ENCODE assay signal across 8 cellular contexts in the genomic region with DNA sequence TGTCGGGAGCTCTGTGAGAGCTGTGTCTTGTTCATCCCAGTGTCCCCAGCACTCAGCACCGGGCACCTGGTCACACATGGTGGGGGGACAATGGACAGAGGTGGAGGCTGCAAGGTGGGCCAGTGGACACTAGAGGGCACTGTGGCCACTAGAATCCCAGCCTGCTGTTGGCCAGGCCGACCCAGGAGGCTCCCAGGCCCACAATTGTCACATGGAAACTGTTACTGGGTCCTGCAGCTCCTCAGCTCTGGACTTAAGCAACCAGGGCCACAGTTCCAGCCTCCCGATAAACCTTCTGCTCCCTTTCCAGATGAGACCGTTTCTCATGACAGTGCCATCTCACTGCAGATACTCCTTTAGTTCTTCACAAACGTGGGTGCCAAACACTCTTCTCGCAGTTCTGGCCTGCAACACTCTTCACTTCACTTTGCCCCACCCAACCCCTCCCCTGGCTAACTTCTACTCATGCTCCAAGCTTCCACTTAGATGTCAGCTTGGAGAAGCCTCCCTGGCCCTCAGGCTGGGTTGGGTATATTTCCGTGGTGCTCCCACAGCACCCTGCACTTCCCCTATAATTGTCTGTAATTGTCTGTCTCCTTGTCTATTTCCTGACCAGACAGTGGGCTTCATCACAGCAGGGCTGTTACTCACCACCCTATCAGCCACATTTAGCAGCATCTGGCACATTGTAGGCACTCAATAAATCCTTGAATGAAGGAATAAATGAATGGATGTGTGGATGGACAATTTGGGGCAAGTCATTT. TPM values are rescaled to one million over a fixed set of nuclear protein-coding genes. Genes with fewer than 3 reads are reported as not detected.
A peak's percentile ranks its signal among the peaks of the same experiment; 100 is the strongest.
DNase-seq lines count a peak whose midpoint lies in the region; ATAC-seq and TF ChIP-seq lines count a peak whose summit lies in the region.

No MANE protein-coding gene starts in this region.

- peaks cover 14% of the 10 kb centered on the region; the same call in 1 of the 2 replicates for H3F3A ChIP-seq in GM23248 (ENCODE audit: insufficient read depth)

- H3K9me3 ChIP-seq in GM23248 (ENCODE audit: low read depth) (no peaks in the 10 kb centered on the region), tibial nerve (no peaks in the 10 kb centered on the region)

- peak overlapping the region; percentile 60; the same call in 1 of the 2 replicates for H2AFZ ChIP-seq in GM23248

- H3K9ac ChIP-seq in GM23248: no peak overlapping the region

- no peak overlapping the region for H3K4me3 ChIP-seq in GM23248
- H3K4me3 ChIP-seq in tibial nerve: no peak overlapping the region

- no peaks in the 10 kb centered on the region for H3K9me2 ChIP-seq in GM23248 (ENCODE audit: insufficient read depth)

- H3K4me2 ChIP-seq in GM23248 (ENCODE audit: unreplicated experiment): no peak overlapping the region

- peak overlapping the region; percentile 53 for H3K4me3 Mint-ChIP-seq in natural killer cell

- H3K27me3 Mint-ChIP-seq in natural killer cell (ENCODE audit: low read depth in 2 of 2): peaks cover 3 to 7% of the 10 kb centered on the region in 2 donors

- H3K4me1 Mint-ChIP-seq in natural killer cell: peaks cover 49 to 51% of the 10 kb centered on the region in 2 donors

- no peak for TF ChIP-seq EP300 in tibial nerve (IDR thresholded peaks at IDR 0.05)

- H3K27me3 ChIP-seq in GM23248 (replicated peaks; ENCODE audit: insufficient read depth): no peaks in the 10 kb centered on the region
- peaks cover 0 to 18% of the 10 kb centered on the region in 2 donors for H3K27me3 ChIP-seq in tibial nerve

- WGBS in GM23248 (ENCODE audit: low coverage in 1 of 2, low lambda C conversion rate in 2 of 2, missing lambda C conversion rate in 2 of 2), 2 experiments: 0 to 12% methylated on average over 4 to 8 of the region's 8 CpGs
- 31 to 41% methylated on average over 5 to 8 of the region's 8 CpGs for WGBS in tibial nerve, 2 donors

- peak overlapping the region; percentile 61 to 79 for H3K27ac Mint-ChIP-seq in natural killer cell

- ATAC-seq in natural killer cell (peak; percentile 60 to 77 (median 77)), HG03378 (IDR thresholded peaks at IDR 0.05; ENCODE audit: unreplicated experiment) (no peak)

- no peaks in the 10 kb centered on the region for H4K20me1 ChIP-seq in GM23248 (ENCODE audit: insufficient read depth)

- no peaks in the 10 kb centered on the region for H3K79me2 ChIP-seq in GM23248 (ENCODE audit: insufficient read depth)

- intact Hi-C loops in natural killer cell (cut with micrococcal nuclease): no loop called here

- in situ Hi-C loops in GM23248 (cut with MboI): no loop called here

- TF ChIP-seq CTCF in natural killer cell (IDR thresholded peaks at IDR 0.05): peak; percentile 64
- TF ChIP-seq CTCF in tibial nerve (IDR thresholded peaks at IDR 0.05): peak; percentile 60 to 92 (median 73)

- H3K9me3 Mint-ChIP-seq in natural killer cell: no peaks in the 10 kb centered on the region

- H3K36me3 Mint-ChIP-seq in natural killer cell: no peaks in the 10 kb centered on the region

- peak; percentile 16 for DNase-seq in COR-L47 (lab: John Stamatoyannopoulos, UW)
- DNase-seq in GM23248: peak; percentile 61
- DNase-seq in NCI-H2227 treated with DMSO at 0.1 percent for 48 hours (lab: John Stamatoyannopoulos, UW): peak; percentile 75
- peak; percentile 73 for DNase-seq in activated CD8-positive, alpha-beta memory T cell treated with anti-CD3 and anti-CD28 coated beads, Interleukin-2, amount 50 U/mL, for 48 hours
- peak; percentile 29 to 60 for DNase-seq in erythroblast (lab: John Stamatoyannopoulos, UW)
- peak; percentile 41 for DNase-seq in natural killer cell
- DNase-seq in tibial nerve (ENCODE audit: low spot score in 2 of 2): peak; percentile 34 to 38

- TF ChIP-seq POLR2A in erythroblast (IDR thresholded peaks at IDR 0.05; ENCODE audit: low read length) (no peak), tibial nerve (IDR thresholded peaks at IDR 0.05) (no peak)

- no peaks in the 10 kb centered on the region for H3K36me3 ChIP-seq in GM23248 (ENCODE audit: low read depth)
- H3K36me3 ChIP-seq in tibial nerve: no peaks in the 10 kb centered on the region

- no peak overlapping the region for H3K27ac ChIP-seq in GM23248
- H3K27ac ChIP-seq in tibial nerve: no peak overlapping the region

- peaks cover 21% of the 10 kb centered on the region for H3K4me1 ChIP-seq in GM23248 (ENCODE audit: insufficient read depth)
- H3K4me1 ChIP-seq in tibial nerve: peaks cover 0 to 62% (median 31%) of the 10 kb centered on the region in 4 donors

RNA-seq across cellular contexts. Expression of a gene that starts 3.5 kb away (rescaled TPM):
- 10.2 and 11.8 TPM in 2 replicates for total RNA-seq in GM23248 (2014; rRNA removed; shearing (Covaris generic))
- polyA plus RNA-seq in GM23248 (2016; fragmentation: Nextera tagmentation; extraction: Ambion mirVana): 6.0 and 7.1 TPM in 2 replicates
- 1 to 10 TPM; 3.5 to 3.9 (median 3.7) TPM for total RNA-seq in natural killer cell
- 10 to 100 TPM; 20.4 to 31.8 (median 28.0) TPM for total RNA-seq in tibial nerve

RNA-seq across cellular contexts. Expression of a gene that starts 59.9 kb away (rescaled TPM):
- total RNA-seq in GM23248 (2014; rRNA removed; shearing (Covaris generic)): 66.9 and 68.7 TPM in 2 replicates
- 24.4 and 27.1 TPM in 2 replicates for polyA plus RNA-seq in GM23248 (2016; fragmentation: Nextera tagmentation; extraction: Ambion mirVana)
- 100 to 1,000 TPM; 191 to 307 (median 196) TPM for total RNA-seq in natural killer cell
- 100 to 1,000 TPM in 2 of 4 donors, 10 to 100 TPM in 2; 56.8 to 127 (median 112) TPM for total RNA-seq in tibial nerve

Comparison
In these comparisons a context has a peak if more than half of its experiments do, and no peak if none do; other contexts are left out.
1. DNase-seq: peak in every context shown above with its lines; median percentile 75 in NCI-H2227 treated with DMSO at 0.1 percent for 48 hours; 73 in activated CD8-positive, alpha-beta memory T cell treated with anti-CD3 and anti-CD28 coated beads, Interleukin-2, amount 50 U/mL, for 48 hours; 61 in GM23248; 44 in erythroblast; 41 in natural killer cell; 36 in tibial nerve; 16 in COR-L47.